ENCODE assay signal across 8 cellular contexts in genomic region chr7:140541513-140542192, GRCh38.
DNase-seq lines count a peak whose midpoint lies in the region; ATAC-seq and TF ChIP-seq lines count a peak whose summit lies in the region.

No MANE protein-coding gene starts in this region.

- ATAC-seq in GM18907 (IDR thresholded peaks at IDR 0.05; ENCODE audit: unreplicated experiment) (no peak), GM21619 (IDR thresholded peaks at IDR 0.05; ENCODE audit: unreplicated experiment) (no peak), GM18520 (IDR thresholded peaks at IDR 0.05; ENCODE audit: unreplicated experiment) (no peak)

- H3K27me3 ChIP-seq in Peyer's patch: no peaks in the 10 kb centered on the region

- TF ChIP-seq POLR2A in Peyer's patch (IDR thresholded peaks at IDR 0.05): no peak

- DNase-seq in HS-27A (ENCODE audit: low read depth) (peak; percentile 76), Peyer's patch (peak in 2 of 3 donors; percentile 74 to 80), fibroblast of mammary gland (ENCODE audit: low read depth) (peak; percentile 95), non-pigmented ciliary epithelial cell (ENCODE audit: low read depth) (peak; percentile 81)
- DNase-seq in stimulated activated CD4-positive, alpha-beta T cell treated with anti-CD3 and anti-CD28 coated beads, Interleukin-2, amount 100 ng/mL, for 24 hours: no peak

- TF ChIP-seq CTCF in Peyer's patch (IDR thresholded peaks at IDR 0.05) (no peak), fibroblast of mammary gland (conservative IDR thresholded peaks at IDR 0.05; ENCODE audit: control insufficient read depth, insufficient read depth, low read depth, low read length) (no peak)

- H3K27ac ChIP-seq in Peyer's patch: peak overlapping the region; percentile 7 to 71 (median 55)

- no peaks in the 10 kb centered on the region for H3K36me3 ChIP-seq in Peyer's patch

- H3K4me1 ChIP-seq in Peyer's patch: peaks cover 0 to 31% (median 0%) of the 10 kb centered on the region in 4 donors

- H3K4me3 ChIP-seq in Peyer's patch: no peak overlapping the region
- peak overlapping the region; percentile 37 for H3K4me3 ChIP-seq in fibroblast of mammary gland (ENCODE audit: control insufficient read depth, low read depth, low read length)

- H3K9me3 ChIP-seq in Peyer's patch: no peaks in the 10 kb centered on the region

Comparison
In these comparisons a context has a peak if more than half of its experiments do, and no peak if none do; other contexts are left out.
1. DNase-seq: peak in HS-27A (single experiment), Peyer's patch (2 of 3), fibroblast of mammary gland (single experiment) and non-pigmented ciliary epithelial cell (single experiment); none in stimulated activated CD4-positive, alpha-beta T cell treated with anti-CD3 and anti-CD28 coated beads, Interleukin-2, amount 100 ng/mL, for 24 hours (0 of 2).